18 cellular contexts compared by ENCODE assay signal in the genomic region with DNA sequence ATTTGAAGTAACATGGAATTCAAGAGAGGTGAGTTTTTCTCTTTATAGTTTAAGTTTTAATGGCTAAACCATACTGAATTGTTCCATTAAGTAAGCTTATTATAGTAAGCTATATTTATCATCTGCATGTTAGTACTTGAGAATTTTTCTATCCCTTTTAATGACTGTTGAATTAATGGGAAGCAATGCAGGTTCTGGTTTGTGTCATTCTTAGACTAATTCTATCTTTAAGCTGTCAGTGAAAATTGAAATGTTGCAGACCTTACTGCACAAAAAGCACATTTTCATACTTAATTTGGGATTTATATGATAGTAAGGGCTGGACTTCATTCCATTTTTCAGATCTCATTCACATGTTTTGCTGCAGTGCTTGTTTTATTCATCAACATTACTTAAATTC. TPM values are rescaled to one million over a fixed set of nuclear protein-coding genes. Genes with fewer than 3 reads are reported as not detected.
DNase-seq lines count a peak whose midpoint lies in the region; ATAC-seq, FAIRE-seq and TF ChIP-seq lines count a peak whose summit lies in the region.
"Had no signal": no experiment of that assay in that cellular context is flagged by ENCODE, and none has a peak within 500 bp of the region (broad histone marks: within the 10 kb centered on the region; RNA-seq: fewer than 3 reads in every experiment).

No MANE protein-coding gene starts in this region.

- H4K20me1 ChIP-seq in SK-N-SH (ENCODE audit: insufficient read depth) = no peaks in the 10 kb centered on the region

- peaks cover 0 to 8% of the 10 kb centered on the region in 2 experiments; a peak in 1 of 4 replicates for H3K4me1 ChIP-seq in SK-N-SH (ENCODE audit: control insufficient read depth in 1 of 2, insufficient read depth in 2 of 2, low read depth in 1 of 2, low read length in 1 of 2)

- H3K4me1 Mint-ChIP-seq in activated T-cell treated with anti-CD3 and anti-CD28 coated beads, Interleukin-2, amount 50 U/mL, for 72 hours (ENCODE audit: low read depth) = peaks cover 33% of the 10 kb centered on the region
- H3K4me1 Mint-ChIP-seq in CD4-positive, alpha-beta T cell (ENCODE audit: low read depth) = no peaks in the 10 kb centered on the region
- H3K4me1 Mint-ChIP-seq: H9 had no signal

- H3K27me3 Mint-ChIP-seq in activated T-cell treated with anti-CD3 and anti-CD28 coated beads, Interleukin-2, amount 50 U/mL, for 72 hours (ENCODE audit: low read depth) = no peaks in the 10 kb centered on the region
- H3K27me3 Mint-ChIP-seq in CD4-positive, alpha-beta T cell = no peaks in the 10 kb centered on the region

- no peak overlapping the region for H2AFZ ChIP-seq in SK-N-SH (ENCODE audit: low read depth)

- CTCF ChIA-PET in CD4-positive, alpha-beta T cell (lab: Charles Lee) = interaction anchor here (0.9 to 1.4 kb wide), 2 partner anchors 10 to 12 kb away, joined by 3 read pairs; no protein-coding TSS in a partner anchor
- CTCF ChIA-PET in SK-N-SH (lab: Yijun Ruan, JAX) = no interaction called here

- no peak overlapping the region for H3K4me3 ChIP-seq in SK-N-SH (ENCODE audit: low read depth in 2 of 2, low read length in 1 of 2)
- no peak overlapping the region for H3K4me3 ChIP-seq in fibroblast of villous mesenchyme (ENCODE audit: low read depth, low read length)

- no peak for TF ChIP-seq RAD21 in SK-N-SH (IDR thresholded peaks at IDR 0.05; ENCODE audit: low read length)

- H3K4me2 ChIP-seq in SK-N-SH = no peak overlapping the region

- H3F3A ChIP-seq in SK-N-SH (replicated peaks; ENCODE audit: insufficient read depth) = peaks cover 31% of the 10 kb centered on the region

- no peak for DNase-seq in activated T-cell treated with anti-CD3 and anti-CD28 coated beads, Interleukin-2, amount 50 U/mL, for 72 hours
- DNase-seq in activated T-cell treated with anti-CD3 and anti-CD28 coated beads, Interleukin-2, amount 50 U/mL, for 48 hours = no peak
- DNase-seq in CD4-positive, alpha-beta T cell = no peak
- DNase-seq in SK-N-SH = no peak
- DNase-seq in fibroblast of villous mesenchyme (ENCODE audit: low read depth) = peak; percentile 45
- no peak for DNase-seq in urothelium cell line (ENCODE audit: low spot score)
- DNase-seq in C1 segment of cervical spinal cord (lab: John Stamatoyannopoulos, UW) = no peak
- DNase-seq: DMS53, H9, IMR-90, Kasumi-1, NCI-H1105, NCI-H1694 treated with DMSO at 0.1 percent for 48 hours, NCI-H226, NCI-H524 treated with DMSO at 0.1 percent for 48 hours had no signal

- POLR2A ChIA-PET in CD4-positive, alpha-beta T cell (lab: Charles Lee) = no interaction called here
- POLR2A ChIA-PET in SK-N-SH (lab: Yijun Ruan, JAX) = no interaction called here

- H3K9me3 Mint-ChIP-seq in activated T-cell treated with anti-CD3 and anti-CD28 coated beads, Interleukin-2, amount 50 U/mL, for 72 hours = no peaks in the 10 kb centered on the region
- no peaks in the 10 kb centered on the region for H3K9me3 Mint-ChIP-seq in CD4-positive, alpha-beta T cell
- H3K9me3 Mint-ChIP-seq: H9 had no signal

- no peak for TF ChIP-seq CTCF in CD4-positive, alpha-beta T cell (IDR thresholded peaks at IDR 0.05)
- TF ChIP-seq CTCF in SK-N-SH (IDR thresholded peaks at IDR 0.05) (no peak), fibroblast of villous mesenchyme (IDR thresholded peaks at IDR 0.05; ENCODE audit: insufficient read depth, low read depth, low read length) (no peak)

- H3K4me3 Mint-ChIP-seq in activated T-cell treated with anti-CD3 and anti-CD28 coated beads, Interleukin-2, amount 50 U/mL, for 72 hours = peak overlapping the region in 1 of 2 donors; percentile 13
- H3K4me3 Mint-ChIP-seq in CD4-positive, alpha-beta T cell = no peak overlapping the region
- H3K4me3 Mint-ChIP-seq: H9 had no signal

- H3K9me3 ChIP-seq in CD4-positive, alpha-beta T cell (ENCODE audit: control insufficient read depth, low read length) = no peaks in the 10 kb centered on the region
- no peaks in the 10 kb centered on the region for H3K9me3 ChIP-seq in SK-N-SH

- no peak overlapping the region for H3K9ac ChIP-seq in SK-N-SH

- peaks cover 23 to 70% of the 10 kb centered on the region in 2 donors for H3K36me3 Mint-ChIP-seq in activated T-cell treated with anti-CD3 and anti-CD28 coated beads, Interleukin-2, amount 50 U/mL, for 72 hours (ENCODE audit: insufficient read depth in 2 of 2)
- H3K36me3 Mint-ChIP-seq in CD4-positive, alpha-beta T cell (ENCODE audit: low read depth) = peaks cover 98% of the 10 kb centered on the region

- H3K27ac ChIP-seq in CD4-positive, alpha-beta T cell (ENCODE audit: low read depth, low read length) = no peak overlapping the region
- peak overlapping the region; percentile 10 to 69; a peak in 3 of 4 replicates for H3K27ac ChIP-seq in SK-N-SH (ENCODE audit: low read depth in 2 of 2, low read length in 1 of 2)

- peaks cover 96 to 100% of the 10 kb centered on the region in 2 experiments for H3K36me3 ChIP-seq in SK-N-SH (replicated peaks in 1 of 2; ENCODE audit: control insufficient read depth in 1 of 2, insufficient read depth in 2 of 2, low read length in 1 of 2)

- peak in 1 of 2 experiments; percentile 77; a peak in 2 of 4 replicates for TF ChIP-seq EP300 in SK-N-SH (IDR thresholded peaks at IDR 0.05; ENCODE audit: borderline replicate concordance in 1 of 2, low read depth in 1 of 2, low read length in 1 of 2)

- ATAC-seq in activated T-cell treated with anti-CD3 and anti-CD28 coated beads, Interleukin-2, amount 50 U/mL, for 72 hours (replicated peaks in 1 of 2) = no peak
- no peak for ATAC-seq in CD4-positive, alpha-beta T cell (ENCODE audit: poor library complexity)
- ATAC-seq in esophagus mucosa = no peak
- ATAC-seq: Panc1 had no signal

- H3K9me2 ChIP-seq in SK-N-SH = no peaks in the 10 kb centered on the region

- H3K79me2 ChIP-seq in SK-N-SH (ENCODE audit: insufficient read depth) = peaks cover 20% of the 10 kb centered on the region; the same call in 1 of the 2 replicates

- no peaks in the 10 kb centered on the region for H3K27me3 ChIP-seq in CD4-positive, alpha-beta T cell (ENCODE audit: control insufficient read depth, insufficient read depth, low read length)
- no peaks in the 10 kb centered on the region for H3K27me3 ChIP-seq in SK-N-SH (ENCODE audit: insufficient read depth)

- peak overlapping the region; percentile 98 for H3K27ac Mint-ChIP-seq in activated T-cell treated with anti-CD3 and anti-CD28 coated beads, Interleukin-2, amount 50 U/mL, for 72 hours
- peak overlapping the region; percentile 42 for H3K27ac Mint-ChIP-seq in CD4-positive, alpha-beta T cell
- H3K27ac Mint-ChIP-seq: H9 had no signal

- FAIRE-seq in urothelium cell line (lab: Jason Lieb, UNC) = no peak
- FAIRE-seq: GM19239 had no signal

- intact Hi-C loops in CD4-positive, alpha-beta T cell (cut with DNase I, micrococcal nuclease) = no loop called here

TF ChIP-seq in SK-N-SH, 30 proteins besides CTCF, POLR2A, EP300 and RAD21:
- TF ChIP-seq RFX5 (IDR thresholded peaks at IDR 0.05; ENCODE audit: low read length) (no peak), CHD2 (IDR thresholded peaks at IDR 0.05; ENCODE audit: low read length, partially characterized antibody) (no peak), FOXM1 (IDR thresholded peaks at IDR 0.05; ENCODE audit: low read depth) (no peak), TCF12 (IDR thresholded peaks at IDR 0.05) (peak; percentile 67; the same call in 1 of the 2 replicates)
- TF ChIP-seq, protein P1, sequence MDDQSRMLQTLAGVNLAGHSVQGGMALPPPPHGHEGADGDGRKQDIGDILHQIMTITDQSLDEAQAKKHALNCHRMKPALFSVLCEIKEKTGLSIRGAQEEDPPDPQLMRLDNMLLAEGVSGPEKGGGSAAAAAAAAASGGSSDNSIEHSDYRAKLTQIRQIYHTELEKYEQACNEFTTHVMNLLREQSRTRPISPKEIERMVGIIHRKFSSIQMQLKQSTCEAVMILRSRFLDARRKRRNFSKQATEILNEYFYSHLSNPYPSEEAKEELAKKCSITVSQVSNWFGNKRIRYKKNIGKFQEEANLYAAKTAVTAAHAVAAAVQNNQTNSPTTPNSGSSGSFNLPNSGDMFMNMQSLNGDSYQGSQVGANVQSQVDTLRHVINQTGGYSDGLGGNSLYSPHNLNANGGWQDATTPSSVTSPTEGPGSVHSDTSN (IDR thresholded peaks at IDR 0.05) = peak; percentile 55; the same call in 1 of the 2 replicates
- TF ChIP-seq, protein P2, sequence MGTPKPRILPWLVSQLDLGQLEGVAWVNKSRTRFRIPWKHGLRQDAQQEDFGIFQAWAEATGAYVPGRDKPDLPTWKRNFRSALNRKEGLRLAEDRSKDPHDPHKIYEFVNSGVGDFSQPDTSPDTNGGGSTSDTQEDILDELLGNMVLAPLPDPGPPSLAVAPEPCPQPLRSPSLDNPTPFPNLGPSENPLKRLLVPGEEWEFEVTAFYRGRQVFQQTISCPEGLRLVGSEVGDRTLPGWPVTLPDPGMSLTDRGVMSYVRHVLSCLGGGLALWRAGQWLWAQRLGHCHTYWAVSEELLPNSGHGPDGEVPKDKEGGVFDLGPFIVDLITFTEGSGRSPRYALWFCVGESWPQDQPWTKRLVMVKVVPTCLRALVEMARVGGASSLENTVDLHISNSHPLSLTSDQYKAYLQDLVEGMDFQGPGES (IDR thresholded peaks at IDR 0.05; ENCODE audit: low read depth, low read length) = no peak

RNA-seq across cellular contexts. Expression of a gene that starts 25.9 kb away (rescaled TPM):
- 100 to 1,000 TPM; 245 TPM for total RNA-seq in activated T-cell treated with anti-CD3 and anti-CD28 coated beads, Interleukin-2, amount 50 U/mL, for 72 hours
- 100 to 1,000 TPM; 454 to 459 TPM for total RNA-seq in CD4-positive, alpha-beta T cell
- polyA plus RNA-seq in SK-N-SH (2012; rRNA removed) = 138 and 170 TPM in 2 replicates
- polyA plus RNA-seq in SK-N-SH (2012; cell fraction: cytosol; rRNA removed) = 57.6 and 60.0 TPM in 2 replicates
- 635 and 793 TPM in 2 replicates for polyA plus RNA-seq in SK-N-SH (2012; cell fraction: nucleus; rRNA removed)
- total RNA-seq in fibroblast of villous mesenchyme (113 and 147 TPM in 2 replicates), esophagus mucosa (65.4 TPM)

RNA-seq across cellular contexts. Expression of a gene that starts 41.7 kb away (rescaled TPM):
- total RNA-seq in activated T-cell treated with anti-CD3 and anti-CD28 coated beads, Interleukin-2, amount 50 U/mL, for 72 hours = 10 to 100 TPM; 22.5 to 29.0 TPM
- 10 to 100 TPM; 12.4 to 13.3 TPM for total RNA-seq in CD4-positive, alpha-beta T cell
- polyA plus RNA-seq in SK-N-SH (2012; rRNA removed) = 5.6 and 6.3 TPM in 2 replicates
- polyA plus RNA-seq in SK-N-SH (2012; cell fraction: cytosol; rRNA removed) = 8.8 and 10.7 TPM in 2 replicates
- 4.1 and 7.1 TPM in 2 replicates for polyA plus RNA-seq in SK-N-SH (2012; cell fraction: nucleus; rRNA removed)
- total RNA-seq in fibroblast of villous mesenchyme (20.9 and 27.6 TPM in 2 replicates), esophagus mucosa (9.1 TPM)
